15 cellular contexts compared by ENCODE assay signal in genomic region chr15:29278436-29279099, GRCh38. TPM values are rescaled to one million over a fixed set of nuclear protein-coding genes. Genes with fewer than 3 reads are reported as not detected.
DNase-seq lines count a peak whose midpoint lies in the region; ATAC-seq and TF ChIP-seq lines count a peak whose summit lies in the region.
"Had no signal": no experiment of that assay in that cellular context is flagged by ENCODE, and none has a peak within 500 bp of the region (broad histone marks: within the 10 kb centered on the region; RNA-seq: fewer than 3 reads in every experiment).

No MANE protein-coding gene starts in this region.

- no peaks in the 10 kb centered on the region for H3K9me3 ChIP-seq in adipocyte (ENCODE audit: control insufficient read depth, low read length)
- no peaks in the 10 kb centered on the region for H3K9me3 ChIP-seq in naive thymus-derived CD4-positive, alpha-beta T cell (ENCODE audit: control insufficient read depth in 2 of 3, low read length in 3 of 3)
- H3K9me3 ChIP-seq: BE2C had no signal

- no peak overlapping the region for H3K27ac ChIP-seq in coronary artery
- no peak overlapping the region for H3K27ac ChIP-seq in naive thymus-derived CD4-positive, alpha-beta T cell (ENCODE audit: low read depth, low read length)

- H3K4me1 ChIP-seq in adipocyte (ENCODE audit: control insufficient read depth, insufficient read depth, low read length), result peaks cover 12% of the 10 kb centered on the region
- no peaks in the 10 kb centered on the region for H3K4me1 ChIP-seq in naive thymus-derived CD4-positive, alpha-beta T cell (ENCODE audit: control insufficient read depth in 2 of 2, insufficient read depth in 2 of 2, low read length in 2 of 2)
- H3K4me1 ChIP-seq: BE2C had no signal

- POLR2A ChIA-PET in AG04449 (lab: Yijun Ruan, JAX), result no interaction called here
- POLR2A ChIA-PET in naive thymus-derived CD4-positive, alpha-beta T cell (lab: Charles Lee), result interaction anchor here (0.9 kb wide), 1 partner anchor 15 kb away, joined by 3 read pairs; no protein-coding TSS in a partner anchor

- no peak overlapping the region for H3K27ac Mint-ChIP-seq in naive thymus-derived CD4-positive, alpha-beta T cell
- H3K27ac Mint-ChIP-seq: activated CD8-positive, alpha-beta T cell treated with anti-CD3 and anti-CD28 coated beads for 36 hours; activated naive CD4-positive, alpha-beta T cell treated with anti-CD3 and anti-CD28 coated beads, Interleukin-2, amount 10 ng/mL, durations not matched to agents 7 days and 5 days; T-helper 2 cell treated with Interferon-gamma antibody and Interleukin-4, amounts not matched to agents 5 μg/mL and 100 μg/mL, for 36 hours had no signal

- intact Hi-C loops in naive thymus-derived CD4-positive, alpha-beta T cell (cut with micrococcal nuclease), result no loop called here

- no peaks in the 10 kb centered on the region for H3K27me3 ChIP-seq in adipocyte (replicated peaks; ENCODE audit: control insufficient read depth, insufficient read depth, low read length)
- no peaks in the 10 kb centered on the region for H3K27me3 ChIP-seq in naive thymus-derived CD4-positive, alpha-beta T cell (ENCODE audit: control insufficient read depth in 2 of 2, insufficient read depth in 2 of 2, low read length in 2 of 2)
- H3K27me3 ChIP-seq: BE2C had no signal

- no peak for ATAC-seq in naive thymus-derived CD4-positive, alpha-beta T cell
- ATAC-seq: activated CD8-positive, alpha-beta T cell treated with anti-CD3 and anti-CD28 coated beads for 36 hours; HepG2 had no signal

- peak; percentile 6 for TF ChIP-seq CTCF in AG04449 (IDR thresholded peaks at IDR 0.05; ENCODE audit: insufficient read depth, low read length, missing control alignments)
- no peak for TF ChIP-seq CTCF in coronary artery (IDR thresholded peaks at IDR 0.05)

- H3K4me1 Mint-ChIP-seq in naive thymus-derived CD4-positive, alpha-beta T cell, result peaks cover 0 to 1% (median 0%) of the 10 kb centered on the region in 7 donors
- H3K4me1 Mint-ChIP-seq: activated naive CD4-positive, alpha-beta T cell treated with anti-CD3 and anti-CD28 coated beads, Interleukin-2, amount 10 ng/mL, durations not matched to agents 7 days and 5 days had no signal

- no peak overlapping the region for H3K9ac ChIP-seq in adipocyte (ENCODE audit: low read length)

- H3K9me3 Mint-ChIP-seq in naive thymus-derived CD4-positive, alpha-beta T cell, result peaks cover 0 to 1% (median 0%) of the 10 kb centered on the region in 11 donors
- H3K9me3 Mint-ChIP-seq: activated CD8-positive, alpha-beta T cell treated with anti-CD3 and anti-CD28 coated beads for 36 hours; activated naive CD4-positive, alpha-beta T cell treated with anti-CD3 and anti-CD28 coated beads, Interleukin-2, amount 10 ng/mL, durations not matched to agents 7 days and 5 days; T-helper 2 cell treated with Interferon-gamma antibody and Interleukin-4, amounts not matched to agents 5 μg/mL and 100 μg/mL, for 36 hours had no signal

- H3K36me3 Mint-ChIP-seq in naive thymus-derived CD4-positive, alpha-beta T cell, result no peaks in the 10 kb centered on the region
- H3K36me3 Mint-ChIP-seq: activated naive CD4-positive, alpha-beta T cell treated with anti-CD3 and anti-CD28 coated beads, Interleukin-2, amount 10 ng/mL, durations not matched to agents 7 days and 5 days had no signal

- DNase-seq in AG04449 (ENCODE audit: low read depth, low spot score) (peak; percentile 85), HK-2 (ENCODE audit: unreplicated experiment) (peak; percentile 32), adipocyte (ENCODE audit: low read depth) (peak; percentile 70), hepatic stellate cell (ENCODE audit: low spot score) (peak; percentile 70), coronary artery (ENCODE audit: low spot score) (no peak), superior temporal gyrus (ENCODE audit: extremely low spot score) (no peak), SK-N-DZ (ENCODE audit: low spot score) (no peak)
- DNase-seq in naive thymus-derived CD4-positive, alpha-beta T cell, result no peak
- DNase-seq: activated CD8-positive, alpha-beta T cell treated with anti-CD3 and anti-CD28 coated beads for 36 hours; activated naive CD4-positive, alpha-beta T cell treated with anti-CD3 and anti-CD28 coated beads, Interleukin-2, amount 10 ng/mL, durations not matched to agents 7 days and 5 days; BE2C; hypothalamus; NCI-H1694 treated with DMSO at 0.1 percent for 48 hours had no signal

- CTCF ChIA-PET in AG04449 (lab: Yijun Ruan, JAX), result no interaction called here
- CTCF ChIA-PET in naive thymus-derived CD4-positive, alpha-beta T cell (lab: Charles Lee), result no interaction called here

- peaks cover 0 to 31% (median 1%) of the 10 kb centered on the region in 5 donors for H3K27me3 Mint-ChIP-seq in naive thymus-derived CD4-positive, alpha-beta T cell

- no peak overlapping the region for H3K4me3 ChIP-seq in AG04449 (ENCODE audit: low read depth, low read length)
- no peak overlapping the region for H3K4me3 ChIP-seq in adipocyte (ENCODE audit: low read length)
- H3K4me3 ChIP-seq in coronary artery, result no peak overlapping the region
- H3K4me3 ChIP-seq in naive thymus-derived CD4-positive, alpha-beta T cell (ENCODE audit: low read length), result no peak overlapping the region

- H3K4me3 Mint-ChIP-seq in naive thymus-derived CD4-positive, alpha-beta T cell, result no peak overlapping the region
- H3K4me3 Mint-ChIP-seq: activated CD8-positive, alpha-beta T cell treated with anti-CD3 and anti-CD28 coated beads for 36 hours; activated naive CD4-positive, alpha-beta T cell treated with anti-CD3 and anti-CD28 coated beads, Interleukin-2, amount 10 ng/mL, durations not matched to agents 7 days and 5 days; T-helper 2 cell treated with Interferon-gamma antibody and Interleukin-4, amounts not matched to agents 5 μg/mL and 100 μg/mL, for 36 hours had no signal

- H3K36me3 ChIP-seq in adipocyte (ENCODE audit: control insufficient read depth, insufficient read depth, low read length, severe bottlenecking), result no peaks in the 10 kb centered on the region
- no peaks in the 10 kb centered on the region for H3K36me3 ChIP-seq in naive thymus-derived CD4-positive, alpha-beta T cell (ENCODE audit: control insufficient read depth in 2 of 3, insufficient read depth in 3 of 3, low read length in 3 of 3)
- H3K36me3 ChIP-seq: BE2C had no signal

RNA-seq across cellular contexts. Expression of gene NSMCE3, which starts 8.9 kb away (rescaled TPM):
- total RNA-seq in naive thymus-derived CD4-positive, alpha-beta T cell, result 10 to 100 TPM; 11.0 to 39.2 (median 18.5) TPM
- polyA plus RNA-seq in naive thymus-derived CD4-positive, alpha-beta T cell, result 10 to 100 TPM; 26.9 to 31.9 TPM
- 9.6 and 9.7 TPM in 2 replicates for polyA plus RNA-seq in SK-N-DZ (2014; cell fraction: cytosol; rRNA removed)
- 4.1 and 4.8 TPM in 2 replicates for polyA plus RNA-seq in SK-N-DZ (2014; cell fraction: nucleus; rRNA removed)

Comparison
In these comparisons a context has a peak if more than half of its experiments do, and no peak if none do; other contexts are left out.
1. DNase-seq: peak in AG04449 (single experiment), HK-2 (single experiment), adipocyte (single experiment) and hepatic stellate cell (single experiment); none in coronary artery (single experiment), superior temporal gyrus (single experiment), naive thymus-derived CD4-positive, alpha-beta T cell (0 of 9) and SK-N-DZ (single experiment).